In the genomic region with DNA sequence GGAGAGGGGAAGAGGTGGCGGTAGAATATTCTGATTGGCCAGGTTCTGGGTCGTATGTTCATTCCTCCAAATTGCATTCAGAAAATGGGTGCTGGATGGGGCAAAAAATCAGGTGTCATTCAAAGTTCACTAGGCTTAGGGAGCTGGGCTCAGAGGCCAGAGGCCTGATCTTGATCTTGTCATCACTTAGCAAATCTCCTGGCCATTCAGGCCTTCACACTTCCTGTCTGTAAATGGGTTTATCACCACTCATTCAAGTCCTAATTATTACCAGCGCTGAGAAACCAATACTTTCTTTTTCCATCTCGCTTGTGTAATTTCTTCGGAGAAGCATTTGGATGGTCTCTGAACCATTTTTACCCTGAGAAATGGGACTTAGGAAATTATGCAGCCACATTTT, we compare ENCODE assay signal across 21 cellular contexts. TPM values are rescaled to one million over a fixed set of nuclear protein-coding genes. Genes with fewer than 3 reads are reported as not detected.
A peak's percentile ranks its signal among the peaks of the same experiment; 100 is the strongest.
DNase-seq lines count a peak whose midpoint lies in the region; ATAC-seq, FAIRE-seq and TF ChIP-seq lines count a peak whose summit lies in the region.
"Had no signal": no experiment of that assay in that cellular context is flagged by ENCODE, and none has a peak within 500 bp of the region (broad histone marks: within the 10 kb centered on the region; RNA-seq: fewer than 3 reads in every experiment).

No MANE protein-coding gene starts in this region.

- H3K27me3 ChIP-seq in mesenchymal stem cell (ENCODE audit: control insufficient read depth in 1 of 2, insufficient read depth in 1 of 2, low read length in 2 of 2) = no peaks in the 10 kb centered on the region
- H3K27me3 ChIP-seq in uterus = no peaks in the 10 kb centered on the region

- TF ChIP-seq RAD21 in A549 (conservative IDR thresholded peaks at IDR 0.05 in 1 of 2, IDR thresholded peaks at IDR 0.05 in 1 of 2) = no peak

- H4K8ac ChIP-seq in mesenchymal stem cell (ENCODE audit: low read length) = no peak overlapping the region

- H3K79me1 ChIP-seq in mesenchymal stem cell (replicated peaks; ENCODE audit: low read length, poor library complexity, severe bottlenecking) = peaks cover 30% of the 10 kb centered on the region

- no peak overlapping the region for H3K4me3 Mint-ChIP-seq in activated CD8-positive, alpha-beta memory T cell treated with anti-CD3 and anti-CD28 coated beads, Interleukin-2, amount 10 ng/mL, durations not matched to agents 7 days and 5 days
- no peak overlapping the region for H3K4me3 Mint-ChIP-seq in activated T-helper 17 cell treated with anti-CD3 and anti-CD28 coated beads, Interleukin-2, amount 50 U/mL, for 72 hours
- H3K4me3 Mint-ChIP-seq: B cell; CD4-positive, CD25-positive, alpha-beta regulatory T cell; CD8-positive, alpha-beta memory T cell; IgD-negative memory B cell had no signal

- peaks cover 57% of the 10 kb centered on the region for H3K4me1 ChIP-seq in A549
- peaks cover 9% of the 10 kb centered on the region for H3K4me1 ChIP-seq in mesenchymal stem cell (ENCODE audit: control insufficient read depth, insufficient read depth, low read depth, low read length)
- peaks cover 5 to 6% of the 10 kb centered on the region in 2 donors for H3K4me1 ChIP-seq in uterus
- H3K4me1 ChIP-seq: HAP-1 had no signal

- no peaks in the 10 kb centered on the region for H3K9me3 Mint-ChIP-seq in activated CD8-positive, alpha-beta memory T cell treated with anti-CD3 and anti-CD28 coated beads, Interleukin-2, amount 10 ng/mL, durations not matched to agents 7 days and 5 days (ENCODE audit: low read depth)
- H3K9me3 Mint-ChIP-seq in activated T-helper 17 cell treated with anti-CD3 and anti-CD28 coated beads, Interleukin-2, amount 50 U/mL, for 72 hours = no peaks in the 10 kb centered on the region
- H3K9me3 Mint-ChIP-seq: CD4-positive, CD25-positive, alpha-beta regulatory T cell; CD8-positive, alpha-beta memory T cell had no signal

- H4K91ac ChIP-seq in mesenchymal stem cell (ENCODE audit: low read length) = peak overlapping the region; percentile 39

- no peak overlapping the region for H3K14ac ChIP-seq in mesenchymal stem cell (ENCODE audit: low read length in 2 of 2)

- no peak overlapping the region for H2AFZ ChIP-seq in mesenchymal stem cell (ENCODE audit: low read depth, low read length)
- H2AFZ ChIP-seq: GM23248 had no signal

- H3K18ac ChIP-seq in mesenchymal stem cell (ENCODE audit: low read depth in 1 of 2, low read length in 2 of 2) = peak overlapping the region in 1 of 2 experiments; percentile 0

- intact Hi-C loops in uterus (cut with DNase I; ENCODE audit: low total_unique reads) = no loop called here

- H3K4me3 ChIP-seq in A549 (no peak overlapping the region), mesenchymal stem cell (ENCODE audit: insufficient read depth in 1 of 2, low read depth in 1 of 2, low read length in 2 of 2) (no peak overlapping the region), uterus (no peak overlapping the region)
- H3K4me3 ChIP-seq: GM12878, GM23248, HAP-1 had no signal

- no peak overlapping the region for H3K4ac ChIP-seq in mesenchymal stem cell (ENCODE audit: low read depth in 1 of 2, low read length in 2 of 2)

- H3K27ac Mint-ChIP-seq in activated CD8-positive, alpha-beta memory T cell treated with anti-CD3 and anti-CD28 coated beads, Interleukin-2, amount 10 ng/mL, durations not matched to agents 7 days and 5 days = no peak overlapping the region
- peak overlapping the region; percentile 26 for H3K27ac Mint-ChIP-seq in activated T-helper 17 cell treated with anti-CD3 and anti-CD28 coated beads, Interleukin-2, amount 50 U/mL, for 72 hours
- H3K27ac Mint-ChIP-seq: B cell; CD4-positive, CD25-positive, alpha-beta regulatory T cell; CD8-positive, alpha-beta memory T cell; IgD-negative memory B cell had no signal

- peak overlapping the region; percentile 23 for H2BK15ac ChIP-seq in mesenchymal stem cell (ENCODE audit: low read depth, poor library complexity, severe bottlenecking)

- H3K27me3 Mint-ChIP-seq in activated CD8-positive, alpha-beta memory T cell treated with anti-CD3 and anti-CD28 coated beads, Interleukin-2, amount 10 ng/mL, durations not matched to agents 7 days and 5 days = no peaks in the 10 kb centered on the region
- H3K27me3 Mint-ChIP-seq in activated T-helper 17 cell treated with anti-CD3 and anti-CD28 coated beads, Interleukin-2, amount 50 U/mL, for 72 hours = no peaks in the 10 kb centered on the region
- H3K27me3 Mint-ChIP-seq: B cell; CD4-positive, CD25-positive, alpha-beta regulatory T cell had no signal

- H3K23ac ChIP-seq in mesenchymal stem cell (ENCODE audit: low read length in 2 of 2) = no peak overlapping the region

- CTCF ChIA-PET in activated CD8-positive, alpha-beta memory T cell treated with anti-CD3 and anti-CD28 coated beads, Interleukin-2, amount 10 ng/mL, durations not matched to agents 7 days and 5 days (lab: Charles Lee) = no interaction called here
- CTCF ChIA-PET in A549 (lab: Yijun Ruan, JAX) = interaction anchor here (3.8 kb wide), 1 partner anchor 65 kb away, joined by 12 read pairs; no protein-coding TSS in a partner anchor

- H3K36me3 ChIP-seq in mesenchymal stem cell (ENCODE audit: control insufficient read depth in 1 of 2, insufficient read depth in 2 of 2, low read depth in 1 of 2, low read length in 2 of 2) (peaks cover 0 to 30% of the 10 kb centered on the region in 2 experiments), uterus (no peaks in the 10 kb centered on the region)
- H3K36me3 ChIP-seq: HAP-1 had no signal

- 91% methylated on average over 5 of the region's 5 CpGs for WGBS in A549 (ENCODE audit: missing lambda C conversion rate)
- 96% methylated on average over 5 of the region's 5 CpGs for WGBS in mesenchymal stem cell

- H3K9me3 ChIP-seq in A549 = peaks cover 6% of the 10 kb centered on the region; the same call in 2 of the 3 replicates
- no peaks in the 10 kb centered on the region for H3K9me3 ChIP-seq in mesenchymal stem cell (ENCODE audit: control insufficient read depth, low read length)
- no peaks in the 10 kb centered on the region for H3K9me3 ChIP-seq in uterus
- H3K9me3 ChIP-seq: HAP-1 had no signal

- peaks cover 15% of the 10 kb centered on the region for H3K4me1 Mint-ChIP-seq in activated CD8-positive, alpha-beta memory T cell treated with anti-CD3 and anti-CD28 coated beads, Interleukin-2, amount 10 ng/mL, durations not matched to agents 7 days and 5 days
- peaks cover 25% of the 10 kb centered on the region for H3K4me1 Mint-ChIP-seq in activated T-helper 17 cell treated with anti-CD3 and anti-CD28 coated beads, Interleukin-2, amount 50 U/mL, for 72 hours
- H3K4me1 Mint-ChIP-seq: CD8-positive, alpha-beta memory T cell had no signal

- no peaks in the 10 kb centered on the region for H3K36me3 Mint-ChIP-seq in activated CD8-positive, alpha-beta memory T cell treated with anti-CD3 and anti-CD28 coated beads, Interleukin-2, amount 10 ng/mL, durations not matched to agents 7 days and 5 days
- H3K36me3 Mint-ChIP-seq in activated T-helper 17 cell treated with anti-CD3 and anti-CD28 coated beads, Interleukin-2, amount 50 U/mL, for 72 hours (ENCODE audit: low read depth) = no peaks in the 10 kb centered on the region
- H3K36me3 Mint-ChIP-seq: CD4-positive, CD25-positive, alpha-beta regulatory T cell had no signal

- H2BK12ac ChIP-seq in mesenchymal stem cell (ENCODE audit: low read length in 2 of 2) = peak overlapping the region in 1 of 2 experiments; percentile 54

- peak; percentile 19 for DNase-seq in activated CD8-positive, alpha-beta memory T cell treated with anti-CD3 and anti-CD28 coated beads for 24 hours
- no peak for DNase-seq in activated CD8-positive, alpha-beta memory T cell treated with anti-CD3 and anti-CD28 coated beads, Interleukin-2, amount 10 ng/mL, durations not matched to agents 7 days and 5 days
- DNase-seq in A549 (ENCODE audit: low read depth in 1 of 2, low spot score in 1 of 2) (no peak), mesenchymal stem cell (no peak), 8988T (no peak), uterus (no peak)
- DNase-seq: C1 segment of cervical spinal cord; CD4-positive, CD25-positive, alpha-beta regulatory T cell; CD8-positive, alpha-beta memory T cell; COR-L47; DMS 273 treated with DMSO at 0.1 percent for 48 hours; DMS53; DND-41 had no signal

- H3K27ac ChIP-seq in A549 (peak overlapping the region; percentile 14 to 86; a peak in 4 of 6 replicates), mesenchymal stem cell (ENCODE audit: low read length, poor library complexity, severe bottlenecking) (no peak overlapping the region), uterus (no peak overlapping the region)
- H3K27ac ChIP-seq: 22Rv1, GM23248 had no signal

- no peak for TF ChIP-seq EP300 in A549 (IDR thresholded peaks at IDR 0.05)

- POLR2A ChIA-PET in A549 (lab: Yijun Ruan, JAX) = no interaction called here

- no peak overlapping the region for H2AK5ac ChIP-seq in mesenchymal stem cell (ENCODE audit: low read length, severe bottlenecking)

- no peak overlapping the region for H3K9ac ChIP-seq in mesenchymal stem cell (ENCODE audit: low read length)
- H3K9ac ChIP-seq: GM23248 had no signal

- no peak overlapping the region for H3K4me2 ChIP-seq in A549
- H3K4me2 ChIP-seq in mesenchymal stem cell (ENCODE audit: low read length, poor library complexity, severe bottlenecking) = no peak overlapping the region

- no peak for TF ChIP-seq POLR2A in A549 (IDR thresholded peaks at IDR 0.05; ENCODE audit: low read length)
- TF ChIP-seq POLR2A in uterus (IDR thresholded peaks at IDR 0.05) = no peak

- no peak for FAIRE-seq in A549 (lab: Jason Lieb, UNC)
- FAIRE-seq: GM12878, GM19239 had no signal

- TF ChIP-seq CTCF in A549 (IDR thresholded peaks at IDR 0.05) = no peak
- TF ChIP-seq CTCF in uterus (IDR thresholded peaks at IDR 0.05) = no peak

- H2BK120ac ChIP-seq in mesenchymal stem cell (ENCODE audit: low read depth, low read length) = no peak overlapping the region

- ATAC-seq in activated CD8-positive, alpha-beta memory T cell treated with anti-CD3 and anti-CD28 coated beads, Interleukin-2, amount 10 ng/mL, durations not matched to agents 7 days and 5 days = no peak
- no peak for ATAC-seq in A549
- no peak for ATAC-seq in activated T-helper 17 cell treated with anti-CD3 and anti-CD28 coated beads, Interleukin-2, amount 50 U/mL, for 72 hours (replicated peaks)
- ATAC-seq: GM12878 had no signal

- H2BK5ac ChIP-seq in mesenchymal stem cell (ENCODE audit: low read depth, low read length, poor library complexity, severe bottlenecking) = no peak overlapping the region

RNA-seq across cellular contexts. Expression of a gene that starts 50.8 kb away (rescaled TPM):
- total RNA-seq in activated CD8-positive, alpha-beta memory T cell treated with anti-CD3 and anti-CD28 coated beads, Interleukin-2, amount 10 ng/mL, durations not matched to agents 7 days and 5 days = 10 to 100 TPM in 1 of 2 experiments, 1 to 10 TPM in 1; 4.5 to 11.9 TPM
- polyA plus RNA-seq in A549 (2011; rRNA removed) (44.7 and 45.2 TPM in 2 replicates), A549 (2017; fragmentation: RNase III; extraction: RNeasy Plus Mini Kit Qiagen cat#74134 plus additional on column Dnase treatment) (34.8 to 48.9 TPM (median 47.3 TPM) in 3 replicates)
- 27.1 and 31.5 TPM in 2 replicates for polyA plus RNA-seq in A549 (2012; cell fraction: cytosol; rRNA removed)
- 21.0 and 21.6 TPM in 2 replicates for polyA plus RNA-seq in A549 (2012; cell fraction: nucleus; rRNA removed)
- 34.4 and 40.5 TPM in 2 replicates for polyA minus RNA-seq in A549 (2011; rRNA and poly(A)+ RNA removed)
- 10 to 100 TPM in 1 of 2 donors, 1 to 10 TPM in 1; 7.0 to 19.3 TPM for total RNA-seq in activated T-helper 17 cell treated with anti-CD3 and anti-CD28 coated beads, Interleukin-2, amount 50 U/mL, for 72 hours
- polyA plus RNA-seq in mesenchymal stem cell (2013, experiment 1 of 2) = 34.5 TPM
- polyA plus RNA-seq in mesenchymal stem cell (2013, experiment 2 of 2) = 34.0 TPM
- total RNA-seq in uterus = 10 to 100 TPM; 12.8 to 98.9 (median 39.2) TPM

Comparison
In these comparisons a context has a peak if more than half of its experiments do, and no peak if none do; other contexts are left out.
1. H3K27ac ChIP-seq: peak in A549 (2 of 2); none in mesenchymal stem cell (single experiment) and uterus (0 of 2).